Comparison of ENCODE assay signal across 8 cellular contexts in genomic region chr9:5629312-5630037, GRCh38. TPM values are rescaled to one million over a fixed set of nuclear protein-coding genes. Genes with fewer than 3 reads are reported as not detected.
DNase-seq lines count a peak whose midpoint lies in the region; ATAC-seq and TF ChIP-seq lines count a peak whose summit lies in the region.

No MANE protein-coding gene starts in this region.

- peak; percentile 8 for ATAC-seq in GM21423 (IDR thresholded peaks at IDR 0.05; ENCODE audit: unreplicated experiment)
- ATAC-seq in left colon: peak; percentile 30

- in situ Hi-C loops in KBM-7 (cut with MboI; ENCODE audit: low pct_unique_long_range_greater_than_20kb, low sequenced_read_pairs): no loop called here

- TF ChIP-seq CTCF in WERI-Rb-1 (IDR thresholded peaks at IDR 0.05; ENCODE audit: low read depth, low read length) (no peak), chondrocyte (IDR thresholded peaks at IDR 0.05) (no peak)

- H3K36me3 ChIP-seq in WERI-Rb-1: no peaks in the 10 kb centered on the region

- peak overlapping the region; percentile 93 for H3K27ac ChIP-seq in WERI-Rb-1

- intact Hi-C loops in left colon (cut with DNase I, micrococcal nuclease): no loop called here

- no peaks in the 10 kb centered on the region for H3K36me3 Mint-ChIP-seq in chondrocyte (ENCODE audit: low read depth)

- H3K27me3 Mint-ChIP-seq in chondrocyte (ENCODE audit: low read depth): no peaks in the 10 kb centered on the region

- H3K27me3 ChIP-seq in WERI-Rb-1 (ENCODE audit: insufficient read depth, low read depth, severe bottlenecking): no peaks in the 10 kb centered on the region

- peak overlapping the region; percentile 98 for H3K4me3 ChIP-seq in WERI-Rb-1 (ENCODE audit: low read depth, low read length)

- H3K9me3 ChIP-seq in WERI-Rb-1 (ENCODE audit: severe bottlenecking): no peaks in the 10 kb centered on the region

- peaks cover 59% of the 10 kb centered on the region for H3K4me1 Mint-ChIP-seq in chondrocyte (ENCODE audit: low read depth)

- peak overlapping the region; percentile 97 for H3K27ac Mint-ChIP-seq in chondrocyte (ENCODE audit: unreplicated experiment)

- no peaks in the 10 kb centered on the region for H3K9me3 Mint-ChIP-seq in chondrocyte (ENCODE audit: low read depth)

- DNase-seq in DMS53 (lab: John Stamatoyannopoulos, UW) (peak; percentile 76), KBM-7 (peak; percentile 59), WERI-Rb-1 (peak; percentile 38), chondrocyte (ENCODE audit: low spot score) (peak; percentile 93), left colon (peak; percentile 41 to 73), NCI-H1694 treated with DMSO at 0.1 percent for 48 hours (lab: John Stamatoyannopoulos, UW) (no peak)
- peak; percentile 26 to 37 for DNase-seq in stimulated activated CD4-positive, alpha-beta T cell treated with anti-CD3 and anti-CD28 coated beads, Interleukin-2, amount 100 ng/mL, for 48 hours

- H3K4me3 Mint-ChIP-seq in chondrocyte (ENCODE audit: unreplicated experiment): peak overlapping the region; percentile 99

RNA-seq across cellular contexts. Expression of gene RIC1, which starts 0.6 kb away (rescaled TPM):
- 34.4 to 40.7 TPM (median 39.3 TPM) in 3 replicates for total RNA-seq in chondrocyte
- total RNA-seq in left colon: 10 to 100 TPM; 15.2 to 16.9 TPM
